In the genomic region with DNA sequence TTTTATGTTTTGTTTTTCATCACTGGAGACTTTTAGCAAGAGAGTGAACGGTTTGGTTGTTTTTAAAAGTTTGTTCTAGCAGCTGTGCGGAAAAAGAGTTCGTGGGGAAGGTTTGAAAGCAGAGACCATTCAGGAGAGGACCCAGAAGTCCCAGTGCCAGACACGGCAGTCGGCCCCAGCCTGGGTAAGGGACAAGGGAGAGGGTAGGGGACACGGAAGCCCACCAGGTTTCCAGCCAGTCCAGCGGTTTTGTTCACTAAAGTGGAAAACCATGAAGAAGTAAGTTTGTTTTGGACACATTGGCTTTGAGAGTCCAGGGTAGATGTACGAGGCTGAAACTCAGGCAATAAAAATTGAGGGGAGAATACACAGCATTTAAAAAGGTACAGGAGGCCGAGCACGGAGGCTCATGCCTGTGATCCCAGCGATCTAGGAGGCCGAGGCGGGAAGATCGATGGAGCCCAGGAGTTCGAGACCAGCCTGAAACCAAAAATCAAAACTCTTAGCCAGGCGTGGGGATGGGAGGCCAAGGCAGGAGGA, we compare ENCODE assay signal across 1 cellular context.
TF ChIP-seq lines count a peak whose summit lies in the region.

No MANE protein-coding gene starts in this region.

TF ChIP-seq in H1, 55 proteins besides CTCF, POLR2A, EP300 and RAD21:
- TF ChIP-seq CREB1 (IDR thresholded peaks at IDR 0.05) (no peak), RXRA (IDR thresholded peaks at IDR 0.05; ENCODE audit: insufficient read depth, low read depth, low read length) (no peak), BRCA1 (IDR thresholded peaks at IDR 0.05; ENCODE audit: low read depth, low read length) (no peak), RNF2 (IDR thresholded peaks at IDR 0.05; ENCODE audit: borderline replicate concordance, low read depth, low read length, missing control alignments, poor library complexity, severe bottlenecking) (no peak), SIX5 (IDR thresholded peaks at IDR 0.05; ENCODE audit: low read depth, low read length) (no peak), YY1 (IDR thresholded peaks at IDR 0.05; ENCODE audit: low read depth, low read length) (no peak), ASH2L (IDR thresholded peaks at IDR 0.05; ENCODE audit: low read length) (no peak), USF2 (IDR thresholded peaks at IDR 0.05; ENCODE audit: low read length) (no peak), POLR2AphosphoS5 (IDR thresholded peaks at IDR 0.05; ENCODE audit: low read depth, low read length) (no peak), CEBPB (IDR thresholded peaks at IDR 0.05; ENCODE audit: low read depth, low read length) (no peak), SIRT6 (IDR thresholded peaks at IDR 0.05; ENCODE audit: low read length) (no peak), EGR1 (IDR thresholded peaks at IDR 0.05; ENCODE audit: borderline replicate concordance, low read depth, low read length) (no peak), KDM1A (IDR thresholded peaks at IDR 0.05; ENCODE audit: borderline replicate concordance, low read length) (peak; percentile 79), BACH1 (IDR thresholded peaks at IDR 0.05; ENCODE audit: low read length) (no peak), PHF8 (conservative IDR thresholded peaks at IDR 0.05; ENCODE audit: low read depth, low read length) (0 out of 2 replicates have a peak, but pooled peaks have one; percentile 45), TAF7 (optimal IDR thresholded peaks at IDR 0.05; ENCODE audit: borderline replicate concordance, low read depth, low read length) (no peak), E2F6 (IDR thresholded peaks at IDR 0.05) (peak; percentile 91), SP2 (IDR thresholded peaks at IDR 0.05; ENCODE audit: low read length) (no peak)
